Comparison of ENCODE assay signal across 9 cellular contexts in the genomic region with DNA sequence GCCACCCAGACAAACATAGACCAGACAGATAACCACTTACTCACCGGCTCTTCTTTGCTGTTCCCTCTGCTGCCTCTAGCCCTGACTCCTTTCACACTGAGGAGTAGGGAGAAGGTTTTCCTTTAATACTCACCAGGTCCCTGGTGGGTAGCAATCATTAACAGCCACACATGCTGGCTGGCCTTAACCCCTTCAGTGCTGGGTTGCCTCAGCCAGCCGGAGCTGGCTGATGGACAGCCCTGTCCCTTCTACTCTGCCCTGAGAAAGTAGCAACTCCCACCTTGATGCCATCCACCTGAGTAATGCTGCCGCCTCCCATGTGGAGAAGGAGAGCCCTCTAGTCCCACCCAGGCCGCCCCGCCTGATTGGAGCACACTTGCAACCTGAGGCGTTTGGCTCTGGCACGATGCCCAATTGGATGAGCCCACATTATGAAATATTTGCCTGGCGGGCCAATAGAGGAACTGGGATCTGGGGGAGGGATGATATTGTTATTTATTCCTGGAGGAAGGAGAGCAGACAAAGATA.
DNase-seq lines count a peak whose midpoint lies in the region; ATAC-seq and TF ChIP-seq lines count a peak whose summit lies in the region.
"Had no signal": no experiment of that assay in that cellular context is flagged by ENCODE, and none has a peak within 500 bp of the region (broad histone marks: within the 10 kb centered on the region; RNA-seq: fewer than 3 reads in every experiment).

No MANE protein-coding gene starts in this region.

- peaks cover 31 to 40% of the 10 kb centered on the region in 2 experiments for H3K4me1 Mint-ChIP-seq in H9
- peaks cover 64% of the 10 kb centered on the region for H3K4me1 Mint-ChIP-seq in progenitor cell of endocrine pancreas (ENCODE audit: low read depth)

- H2BK12ac ChIP-seq in H9 (ENCODE audit: insufficient read length, low read depth, low read length), result no peak overlapping the region

- in situ Hi-C loops in brain microvascular endothelial cell (cut with HindIII; ENCODE audit: low pct_ligation_motif_present, low sequenced_read_pairs), result no loop called here

- no peak overlapping the region for H4K5ac ChIP-seq in H9 (ENCODE audit: insufficient read length, low read depth, low read length)

- no peak for TF ChIP-seq CTCF in H9 (conservative IDR thresholded peaks at IDR 0.05)
- TF ChIP-seq CTCF in gastroesophageal sphincter (IDR thresholded peaks at IDR 0.05), result no peak
- no peak for TF ChIP-seq CTCF in progenitor cell of endocrine pancreas (IDR thresholded peaks at IDR 0.05; ENCODE audit: unreplicated experiment)
- TF ChIP-seq CTCF in brain microvascular endothelial cell (IDR thresholded peaks at IDR 0.05; ENCODE audit: low read depth, low read length, missing control alignments), result no peak

- H2AFZ ChIP-seq in H9 (ENCODE audit: low read length), result no peak overlapping the region

- H3K4me1 ChIP-seq in H9 (ENCODE audit: insufficient read depth, low read length) (peaks cover 12% of the 10 kb centered on the region), gastroesophageal sphincter (peaks cover 0 to 62% (median 3%) of the 10 kb centered on the region in 3 donors)

- H3K14ac ChIP-seq in H9 (ENCODE audit: insufficient read depth, low read length), result no peak overlapping the region

- peak overlapping the region; percentile 51 for H3K4me2 ChIP-seq in H9 (ENCODE audit: insufficient read depth, insufficient read length, low read length)

- H4K91ac ChIP-seq in H9 (ENCODE audit: insufficient read length, low read depth, low read length), result no peak overlapping the region

- no peak overlapping the region for H2BK20ac ChIP-seq in H9 (ENCODE audit: low read depth, low read length, poor library complexity, severe bottlenecking)

- H3K27ac ChIP-seq in H9 (ENCODE audit: insufficient read length, low read depth, low read length), result no peak overlapping the region
- peak overlapping the region; percentile 29 to 65 (median 57) for H3K27ac ChIP-seq in gastroesophageal sphincter
- H3K27ac ChIP-seq in brain microvascular endothelial cell, result no peak overlapping the region

- H4K8ac ChIP-seq in H9 (replicated peaks; ENCODE audit: insufficient read length, low read depth, low read length), result no peak overlapping the region

- H3K9me3 ChIP-seq in H9 (ENCODE audit: control insufficient read depth, low read depth, low read length), result no peaks in the 10 kb centered on the region
- H3K9me3 ChIP-seq in gastroesophageal sphincter, result no peaks in the 10 kb centered on the region

- H3K23ac ChIP-seq in H9 (ENCODE audit: insufficient read length, low read depth, low read length), result no peak overlapping the region

- H3K9me3 Mint-ChIP-seq in H9 (no peaks in the 10 kb centered on the region), progenitor cell of endocrine pancreas (ENCODE audit: low read depth) (no peaks in the 10 kb centered on the region)
- H3K9me3 Mint-ChIP-seq: stimulated activated naive CD8-positive, alpha-beta T cell treated with anti-CD3 and anti-CD28 coated beads, Interleukin-15, Interleukin-2, amounts not matched to agents 100 ng/mL and 50 ng/mL, for 24 hours had no signal

- TF ChIP-seq EP300 in gastroesophageal sphincter (IDR thresholded peaks at IDR 0.05), result no peak

- TF ChIP-seq POLR2A in gastroesophageal sphincter (IDR thresholded peaks at IDR 0.05), result no peak

- WGBS in H9 (ENCODE audit: extremely low coverage, insufficient read length, low lambda C conversion rate), result no CpG with 5 or more reads among the region's 8 CpGs
- WGBS in gastroesophageal sphincter (ENCODE audit: low coverage in 1 of 2), 2 donors, result 34% methylated on average over 2 of the region's 8 CpGs; no CpG with 5 or more reads in 1 of the 2 donors

- H2BK15ac ChIP-seq in H9 (ENCODE audit: low read depth, low read length), result no peak overlapping the region

- H3K4me3 ChIP-seq in gastroesophageal sphincter (peak overlapping the region in 1 of 2 donors; percentile 30), brain microvascular endothelial cell (ENCODE audit: low read depth, low read length) (no peak overlapping the region)

- no peak overlapping the region for H3K18ac ChIP-seq in H9 (ENCODE audit: insufficient read length, low read depth, low read length)

- no peak overlapping the region for H3T11ph ChIP-seq in H9 (ENCODE audit: low read length)

- H3K27me3 Mint-ChIP-seq in H9 (ENCODE audit: low read depth) (peaks cover 3% of the 10 kb centered on the region; the same call in 1 of the 2 replicates), progenitor cell of endocrine pancreas (no peaks in the 10 kb centered on the region)

- no peak overlapping the region for H3K56ac ChIP-seq in H9 (ENCODE audit: insufficient read length, low read depth, low read length)

- no peaks in the 10 kb centered on the region for H3K23me2 ChIP-seq in H9 (ENCODE audit: insufficient read length, low read depth, low read length, poor library complexity, severe bottlenecking)

- no peak overlapping the region for H2BK120ac ChIP-seq in H9 (ENCODE audit: low read depth, low read length, poor library complexity, severe bottlenecking)

- H3K27me3 ChIP-seq in H9 (ENCODE audit: insufficient read depth, low read length) (no peaks in the 10 kb centered on the region; the same call in 1 of the 2 replicates), gastroesophageal sphincter (peaks cover 84% of the 10 kb centered on the region), brain microvascular endothelial cell (replicated peaks) (peaks cover 50% of the 10 kb centered on the region)

- no peaks in the 10 kb centered on the region for H3K36me3 ChIP-seq in gastroesophageal sphincter
- no peaks in the 10 kb centered on the region for H3K36me3 ChIP-seq in brain microvascular endothelial cell (replicated peaks)

- DNase-seq in H9, result peak; percentile 85
- peak; percentile 18 for DNase-seq in NCI-H82 treated with DMSO at 0.1 percent for 48 hours (lab: John Stamatoyannopoulos, UW; ENCODE audit: unreplicated experiment)
- DNase-seq in progenitor cell of endocrine pancreas (ENCODE audit: low spot score, unreplicated experiment), result peak; percentile 43
- DNase-seq in dedifferentiated amniotic fluid mesenchymal stem cell (ENCODE audit: extremely low spot score), result no peak
- no peak for DNase-seq in NCI-H1092 (lab: John Stamatoyannopoulos, UW)
- no peak for DNase-seq in activated T-cell treated with anti-CD3 and anti-CD28 coated beads, Interleukin-2, amount 50 U/mL, for 48 hours
- no peak for DNase-seq in brain microvascular endothelial cell

- no peak overlapping the region for H3K4ac ChIP-seq in H9 (ENCODE audit: low read depth, low read length)

- ATAC-seq in gastroesophageal sphincter, result peak; percentile 77

- H3K4me3 Mint-ChIP-seq in H9, result peak overlapping the region in 1 of 2 experiments; percentile 80; a peak in 3 of 5 replicates
- H3K4me3 Mint-ChIP-seq in progenitor cell of endocrine pancreas (ENCODE audit: low read depth), result peak overlapping the region; percentile 92

- H2AK5ac ChIP-seq in H9 (ENCODE audit: insufficient read length, low read length), result no peak overlapping the region

- H4K20me1 ChIP-seq in H9 (ENCODE audit: control insufficient read depth, insufficient read depth, insufficient read length), result no peaks in the 10 kb centered on the region

- H3K79me1 ChIP-seq in H9 (ENCODE audit: insufficient read depth, low read depth, low read length, poor library complexity, severe bottlenecking), result no peaks in the 10 kb centered on the region

- H3K36me3 Mint-ChIP-seq in H9 (ENCODE audit: insufficient read depth in 1 of 3, low read depth in 3 of 3) (no peaks in the 10 kb centered on the region), progenitor cell of endocrine pancreas (ENCODE audit: insufficient read depth) (peaks cover 2% of the 10 kb centered on the region)

- H3K27ac Mint-ChIP-seq in H9, result peak overlapping the region in 2 of 3 experiments; percentile 53 to 70; a peak in 4 of 7 replicates
- peak overlapping the region; percentile 95 for H3K27ac Mint-ChIP-seq in progenitor cell of endocrine pancreas
- H3K27ac Mint-ChIP-seq: stimulated activated naive CD8-positive, alpha-beta T cell treated with anti-CD3 and anti-CD28 coated beads, Interleukin-15, Interleukin-2, amounts not matched to agents 100 ng/mL and 50 ng/mL, for 24 hours had no signal

- H2BK5ac ChIP-seq in H9 (ENCODE audit: insufficient read length, low read length), result no peak overlapping the region

- no peak overlapping the region for H3K9ac ChIP-seq in H9 (ENCODE audit: extremely low read depth, insufficient read length, low read length)

- no peaks in the 10 kb centered on the region for H3K79me2 ChIP-seq in H9 (ENCODE audit: insufficient read depth, low read length)

Comparison
In these comparisons a context has a peak if more than half of its experiments do, and no peak if none do; other contexts are left out.
1. DNase-seq: peak in H9 (single experiment), NCI-H82 treated with DMSO at 0.1 percent for 48 hours (single experiment) and progenitor cell of endocrine pancreas (single experiment); none in dedifferentiated amniotic fluid mesenchymal stem cell (single experiment), NCI-H1092 (single experiment), activated T-cell treated with anti-CD3 and anti-CD28 coated beads, Interleukin-2, amount 50 U/mL, for 48 hours (0 of 2) and brain microvascular endothelial cell (single experiment).
2. H3K27ac ChIP-seq: peak in gastroesophageal sphincter (4 of 4); none in H9 (single experiment) and brain microvascular endothelial cell (single experiment).